ENCODE assay signal across 9 cellular contexts in genomic region chr10:52566471-52567246, GRCh38.
DNase-seq lines count a peak whose midpoint lies in the region; ATAC-seq, FAIRE-seq and TF ChIP-seq lines count a peak whose summit lies in the region.
"Had no signal": no experiment of that assay in that cellular context is flagged by ENCODE, and none has a peak within 500 bp of the region (broad histone marks: within the 10 kb centered on the region; RNA-seq: fewer than 3 reads in every experiment).

No MANE protein-coding gene starts in this region.

- ATAC-seq in GM18519 (IDR thresholded peaks at IDR 0.05; ENCODE audit: low FRiP score, unreplicated experiment): no peak

- H3K4me3 Mint-ChIP-seq in nephron progenitor cell: no peak overlapping the region

- H3K27me3 ChIP-seq in bronchial epithelial cell (ENCODE audit: control insufficient read depth, insufficient read depth, low read length): no peaks in the 10 kb centered on the region

- H3K36me3 ChIP-seq in bronchial epithelial cell (ENCODE audit: control insufficient read depth, insufficient read depth, low read length): no peaks in the 10 kb centered on the region

- intact Hi-C loops in posterior vena cava (cut with DNase I): no loop called here

- H3K27ac Mint-ChIP-seq in nephron progenitor cell: no peak overlapping the region

- DNase-seq in GM04503 (ENCODE audit: low read depth) (peak; percentile 37), bronchial epithelial cell (ENCODE audit: low read depth) (peak; percentile 45), nephron progenitor cell (no peak), GM19238 (ENCODE audit: insufficient read length, low spot score) (no peak), posterior vena cava (ENCODE audit: low spot score) (no peak), NOMO-1 treated with DMSO at 0.1 percent for 48 hours (lab: John Stamatoyannopoulos, UW; ENCODE audit: unreplicated experiment) (no peak)
- DNase-seq: activated CD4-positive, alpha-beta T cell treated with anti-CD3 and anti-CD28 coated beads for 48 hours had no signal

- FAIRE-seq in bronchial epithelial cell (lab: Jason Lieb, UNC): no peak

- no peak overlapping the region for H3K4me3 ChIP-seq in bronchial epithelial cell (ENCODE audit: low read depth, low read length)

- no peaks in the 10 kb centered on the region for H3K27me3 Mint-ChIP-seq in nephron progenitor cell (ENCODE audit: low read depth, poor library complexity)

- H3K36me3 Mint-ChIP-seq in nephron progenitor cell (ENCODE audit: low read depth): no peaks in the 10 kb centered on the region

- H3K9me3 Mint-ChIP-seq in nephron progenitor cell: no peaks in the 10 kb centered on the region

- peaks cover 34% of the 10 kb centered on the region for H3K4me1 Mint-ChIP-seq in nephron progenitor cell

- TF ChIP-seq CTCF in LNCAP (IDR thresholded peaks at IDR 0.05): peak; percentile 75
- TF ChIP-seq CTCF in bronchial epithelial cell (IDR thresholded peaks at IDR 0.05; ENCODE audit: insufficient read depth, low read length, severe bottlenecking): peak; percentile 26
- TF ChIP-seq CTCF in nephron progenitor cell (IDR thresholded peaks at IDR 0.05): peak; percentile 54

Comparison
In these comparisons a context has a peak if more than half of its experiments do, and no peak if none do; other contexts are left out.
1. DNase-seq: peak in GM04503 (single experiment) and bronchial epithelial cell (single experiment); none in nephron progenitor cell (single experiment), GM19238 (single experiment), posterior vena cava (single experiment) and NOMO-1 treated with DMSO at 0.1 percent for 48 hours (single experiment).
2. Peak in every context shown above with its lines, with median percentiles within 50 percentile points of each other: CTCF ChIP-seq.